32 cellular contexts compared by ENCODE assay signal in genomic region chr7:119132439-119132838, GRCh38.
"Had no signal": no experiment of that assay in that cellular context is flagged by ENCODE, and none has a peak within 500 bp of the region (broad histone marks: within the 10 kb centered on the region; RNA-seq: fewer than 3 reads in every experiment).

No MANE protein-coding gene starts in this region.

- H3K27me3 ChIP-seq: adrenal gland, body of pancreas, esophagus squamous epithelium, gastroesophageal sphincter, heart right ventricle had no signal

- H3K4me3 Mint-ChIP-seq: activated B cell treated with CpG ODN at 0.5 μM for 24 hours; activated CD8-positive, alpha-beta T cell treated with anti-CD3 and anti-CD28 coated beads for 36 hours; activated naive CD4-positive, alpha-beta T cell treated with anti-CD3 and anti-CD28 coated beads, Interleukin-2, amount 50 U/mL, for 24 hours; activated naive CD8-positive, alpha-beta T cell treated with anti-CD3 and anti-CD28 coated beads for 36 hours; activated naive CD8-positive, alpha-beta T cell treated with anti-CD3 and anti-CD28 coated beads, Interleukin-2, amount 50 U/mL, for 24 hours; activated T-cell treated with anti-CD3 and anti-CD28 coated beads, Interleukin-2, amount 50 U/mL, for 4 hours; activated T-helper 17 cell treated with anti-CD3 and anti-CD28 coated beads, Interleukin-2, amount 50 U/mL, for 72 hours; T-helper 17 cell; T-helper 2 cell treated with Interferon-gamma antibody and Interleukin-4, amounts not matched to agents 5 μg/mL and 100 μg/mL, for 36 hours had no signal

- H3K27me3 Mint-ChIP-seq: activated B cell treated with CpG ODN at 0.5 μM for 24 hours; activated CD8-positive, alpha-beta T cell treated with anti-CD3 and anti-CD28 coated beads for 36 hours; activated naive CD4-positive, alpha-beta T cell treated with anti-CD3 and anti-CD28 coated beads, Interleukin-2, amount 50 U/mL, for 24 hours; activated naive CD8-positive, alpha-beta T cell treated with anti-CD3 and anti-CD28 coated beads for 36 hours; activated naive CD8-positive, alpha-beta T cell treated with anti-CD3 and anti-CD28 coated beads, Interleukin-2, amount 50 U/mL, for 24 hours; activated T-helper 17 cell treated with anti-CD3 and anti-CD28 coated beads, Interleukin-2, amount 50 U/mL, for 72 hours; T-helper 17 cell had no signal

- H3K4me3 ChIP-seq: adrenal gland, body of pancreas, esophagus squamous epithelium, gastroesophageal sphincter, heart right ventricle had no signal

- DNase-seq: activated B cell treated with CpG ODN at 0.5 μM for 24 hours; activated CD4-positive, alpha-beta T cell treated with anti-CD3 and anti-CD28 coated beads for 48 hours; activated CD4-positive, alpha-beta T cell treated with anti-CD3 and anti-CD28 coated beads, Interleukin-2, amount 50 U/mL, for 1 hour; activated CD4-positive, alpha-beta T cell treated with anti-CD3 and anti-CD28 coated beads, Interleukin-2, amount 50 U/mL, for 48 hours; activated CD8-positive, alpha-beta memory T cell treated with anti-CD3 and anti-CD28 coated beads for 24 hours; activated CD8-positive, alpha-beta T cell treated with anti-CD3 and anti-CD28 coated beads for 36 hours; activated effector memory CD4-positive, alpha-beta T cell treated with Interleukin-2 at 50 U/mL for 16 hours; activated gamma-delta T cell treated with Interleukin-2 at 50 U/mL for 16 hours; activated naive CD4-positive, alpha-beta T cell treated with Interleukin-2 at 50 U/mL for 16 hours; activated naive CD8-positive, alpha-beta T cell treated with anti-CD3 and anti-CD28 coated beads for 36 hours; activated naive CD8-positive, alpha-beta T cell treated with anti-CD3 and anti-CD28 coated beads, Interleukin-2, amount 50 U/mL, for 24 hours; activated T-cell treated with anti-CD3 and anti-CD28 coated beads, Interleukin-2, amount 50 U/mL, for 4 hours; adrenal gland; amygdala; aorta; body of pancreas; caudate nucleus; cortex of kidney; dermis blood vessel endothelial cell; effector CD8-positive, alpha-beta T cell; esophagus squamous epithelium; foreskin melanocyte; heart right ventricle; T-helper 17 cell; T1000; WERI-Rb-1 had no signal

- H3K9me3 ChIP-seq: body of pancreas, esophagus squamous epithelium had no signal

- ATAC-seq: activated CD4-positive, CD25-positive, alpha-beta regulatory T cell treated with anti-CD3 and anti-CD28 coated beads, Interleukin-2, amount 50 U/mL, for 24 hours; activated CD8-positive, alpha-beta T cell treated with anti-CD3 and anti-CD28 coated beads for 36 hours; activated naive CD8-positive, alpha-beta T cell treated with anti-CD3 and anti-CD28 coated beads, Interleukin-2, amount 50 U/mL, for 24 hours; activated T-cell treated with anti-CD3 and anti-CD28 coated beads, Interleukin-2, amount 50 U/mL, for 4 hours; activated T-helper 17 cell treated with anti-CD3 and anti-CD28 coated beads, Interleukin-2, amount 50 U/mL, for 72 hours; body of pancreas; gastroesophageal sphincter; heart right ventricle; T-helper 17 cell had no signal

- H3K36me3 Mint-ChIP-seq: activated naive CD4-positive, alpha-beta T cell treated with anti-CD3 and anti-CD28 coated beads, Interleukin-2, amount 50 U/mL, for 24 hours; activated naive CD8-positive, alpha-beta T cell treated with anti-CD3 and anti-CD28 coated beads for 36 hours had no signal

- H3K36me3 ChIP-seq: adrenal gland, esophagus squamous epithelium, gastroesophageal sphincter, heart right ventricle, WERI-Rb-1 had no signal

- H3K9me3 Mint-ChIP-seq: activated B cell treated with CpG ODN at 0.5 μM for 24 hours; activated CD8-positive, alpha-beta T cell treated with anti-CD3 and anti-CD28 coated beads for 36 hours; activated naive CD4-positive, alpha-beta T cell treated with anti-CD3 and anti-CD28 coated beads, Interleukin-2, amount 50 U/mL, for 24 hours; activated naive CD8-positive, alpha-beta T cell treated with anti-CD3 and anti-CD28 coated beads for 36 hours; activated naive CD8-positive, alpha-beta T cell treated with anti-CD3 and anti-CD28 coated beads, Interleukin-2, amount 50 U/mL, for 24 hours; T-helper 2 cell treated with Interferon-gamma antibody and Interleukin-4, amounts not matched to agents 5 μg/mL and 100 μg/mL, for 36 hours had no signal

- H3K4me1 ChIP-seq: adrenal gland, body of pancreas, esophagus squamous epithelium, gastroesophageal sphincter, heart right ventricle had no signal

- H3K27ac Mint-ChIP-seq: activated B cell treated with CpG ODN at 0.5 μM for 24 hours; activated CD8-positive, alpha-beta T cell treated with anti-CD3 and anti-CD28 coated beads for 36 hours; activated naive CD4-positive, alpha-beta T cell treated with anti-CD3 and anti-CD28 coated beads, Interleukin-2, amount 50 U/mL, for 24 hours; activated naive CD8-positive, alpha-beta T cell treated with anti-CD3 and anti-CD28 coated beads for 36 hours; activated naive CD8-positive, alpha-beta T cell treated with anti-CD3 and anti-CD28 coated beads, Interleukin-2, amount 50 U/mL, for 24 hours; activated T-helper 17 cell treated with anti-CD3 and anti-CD28 coated beads, Interleukin-2, amount 50 U/mL, for 72 hours; T-helper 17 cell; T-helper 2 cell treated with Interferon-gamma antibody and Interleukin-4, amounts not matched to agents 5 μg/mL and 100 μg/mL, for 36 hours had no signal

- H3K4me1 Mint-ChIP-seq: activated B cell treated with CpG ODN at 0.5 μM for 24 hours; activated naive CD4-positive, alpha-beta T cell treated with anti-CD3 and anti-CD28 coated beads, Interleukin-2, amount 50 U/mL, for 24 hours; activated naive CD8-positive, alpha-beta T cell treated with anti-CD3 and anti-CD28 coated beads for 36 hours; activated naive CD8-positive, alpha-beta T cell treated with anti-CD3 and anti-CD28 coated beads, Interleukin-2, amount 50 U/mL, for 24 hours; activated T-helper 17 cell treated with anti-CD3 and anti-CD28 coated beads, Interleukin-2, amount 50 U/mL, for 72 hours; T-helper 17 cell had no signal

- H3K27ac ChIP-seq: adrenal gland, body of pancreas, epithelial cell of prostate, esophagus squamous epithelium, gastroesophageal sphincter, heart right ventricle, WERI-Rb-1 had no signal
